Comparison of ENCODE assay signal across 21 cellular contexts in genomic region chr1:160009088-160009487, GRCh38. TPM values are rescaled to one million over a fixed set of nuclear protein-coding genes. Genes with fewer than 3 reads are reported as not detected.
"Had no signal": no experiment of that assay in that cellular context is flagged by ENCODE, and none has a peak within 500 bp of the region (broad histone marks: within the 10 kb centered on the region; RNA-seq: fewer than 3 reads in every experiment).

No MANE protein-coding gene starts in this region.

- H3K36me3 ChIP-seq: heart left ventricle, right lobe of liver, tibial artery, upper lobe of right lung, vagina had no signal

- ATAC-seq: heart left ventricle; naive thymus-derived CD4-positive, alpha-beta T cell; psoas muscle; right lobe of liver; stimulated activated effector memory CD8-positive, alpha-beta T cell treated with anti-CD3 and anti-CD28 coated beads, Interleukin-12 subunit alpha, Interleukin-12 subunit beta, amount 100 ng/mL, for 72 hours; stimulated activated naive CD8-positive, alpha-beta T cell treated with anti-CD3 and anti-CD28 coated beads, Interleukin-15, Interleukin-2, amounts not matched to agents 100 U/mL and 50 U/mL, for 24 hours; upper lobe of right lung had no signal

- H3K4me1 ChIP-seq: heart left ventricle, psoas muscle, tibial artery, upper lobe of right lung, vagina had no signal

- H3K27ac ChIP-seq: dorsolateral prefrontal cortex, heart left ventricle, psoas muscle, right lobe of liver, tibial artery, upper lobe of right lung, vagina had no signal

- H3K9me3 ChIP-seq: heart left ventricle, psoas muscle, right lobe of liver, tibial artery, upper lobe of right lung, vagina had no signal

- H3K4me3 ChIP-seq: dorsolateral prefrontal cortex, heart left ventricle, psoas muscle, right lobe of liver, tibial artery, upper lobe of right lung, vagina had no signal

- DNase-seq: dorsolateral prefrontal cortex; effector CD8-positive, alpha-beta T cell; foreskin melanocyte; heart left ventricle; hippocampal formation; kidney glomerular epithelial cell; mesendoderm; naive thymus-derived CD4-positive, alpha-beta T cell; nephron progenitor cell; psoas muscle; retina; right lobe of liver; stimulated activated CD4-positive, alpha-beta T cell treated with anti-CD3 and anti-CD28 coated beads, Interleukin-4, amount 100 ng/mL, for 1 hour; stimulated activated CD8-positive, alpha-beta memory T cell treated with anti-CD3 and anti-CD28 coated beads, Interleukin-4, amount 100 ng/mL, for 48 hours; stimulated activated naive CD8-positive, alpha-beta T cell treated with anti-CD3 and anti-CD28 coated beads, Interleukin-15, Interleukin-2, amounts not matched to agents 100 U/mL and 50 U/mL, for 24 hours; tibial artery; upper lobe of right lung had no signal

- H3K27me3 ChIP-seq: right lobe of liver, tibial artery, vagina had no signal

RNA-seq across cellular contexts. Expression of gene SLAMF9, which starts 55.1 kb away (rescaled TPM):
- total RNA-seq: lung microvascular endothelial cell; naive thymus-derived CD4-positive, alpha-beta T cell; psoas muscle; temporal lobe; upper lobe of right lung; vagina had no signal
- polyA plus RNA-seq: naive thymus-derived CD4-positive, alpha-beta T cell; psoas muscle had no signal
